Comparison of ENCODE assay signal across 2 cellular contexts in genomic region chr2:105782646-105783045, GRCh38.
TF ChIP-seq lines count a peak whose summit lies in the region.

No MANE protein-coding gene starts in this region.

TF ChIP-seq in WTC11, 78 proteins besides CTCF, POLR2A, EP300 and RAD21 (continued from another document):
- TF ChIP-seq ZBTB43 (CRISPR knock-in tag; IDR thresholded peaks at IDR 0.05): no peak
- no peak for TF ChIP-seq IRF2 (CRISPR knock-in tag; IDR thresholded peaks at IDR 0.05; ENCODE audit: borderline replicate concordance, low read depth)
- no peak for TF ChIP-seq NR1H2 (CRISPR knock-in tag; IDR thresholded peaks at IDR 0.05)
- no peak for TF ChIP-seq E2F5 (CRISPR knock-in tag; IDR thresholded peaks at IDR 0.05)
- no peak for TF ChIP-seq RORB (CRISPR knock-in tag; IDR thresholded peaks at IDR 0.05)

TF ChIP-seq in GM23338, 12 proteins besides CTCF, POLR2A, EP300 and RAD21 (continued from another document):
- TF ChIP-seq ZNF462 (CRISPR knock-in tag; IDR thresholded peaks at IDR 0.05) (no peak), EZH2 (IDR thresholded peaks at IDR 0.05; ENCODE audit: low read depth, unreplicated experiment) (no peak), EZH2phosphoT487 (IDR thresholded peaks at IDR 0.05; ENCODE audit: unreplicated experiment) (no peak), ZNF331 (CRISPR knock-in tag; IDR thresholded peaks at IDR 0.05; ENCODE audit: low read depth) (no peak), JUNB (IDR thresholded peaks at IDR 0.05; ENCODE audit: unreplicated experiment) (no peak), CREB1 (CRISPR knock-in tag; IDR thresholded peaks at IDR 0.05; ENCODE audit: low read depth) (no peak), ETS1 (IDR thresholded peaks at IDR 0.05) (no peak)
